In the genomic region with DNA sequence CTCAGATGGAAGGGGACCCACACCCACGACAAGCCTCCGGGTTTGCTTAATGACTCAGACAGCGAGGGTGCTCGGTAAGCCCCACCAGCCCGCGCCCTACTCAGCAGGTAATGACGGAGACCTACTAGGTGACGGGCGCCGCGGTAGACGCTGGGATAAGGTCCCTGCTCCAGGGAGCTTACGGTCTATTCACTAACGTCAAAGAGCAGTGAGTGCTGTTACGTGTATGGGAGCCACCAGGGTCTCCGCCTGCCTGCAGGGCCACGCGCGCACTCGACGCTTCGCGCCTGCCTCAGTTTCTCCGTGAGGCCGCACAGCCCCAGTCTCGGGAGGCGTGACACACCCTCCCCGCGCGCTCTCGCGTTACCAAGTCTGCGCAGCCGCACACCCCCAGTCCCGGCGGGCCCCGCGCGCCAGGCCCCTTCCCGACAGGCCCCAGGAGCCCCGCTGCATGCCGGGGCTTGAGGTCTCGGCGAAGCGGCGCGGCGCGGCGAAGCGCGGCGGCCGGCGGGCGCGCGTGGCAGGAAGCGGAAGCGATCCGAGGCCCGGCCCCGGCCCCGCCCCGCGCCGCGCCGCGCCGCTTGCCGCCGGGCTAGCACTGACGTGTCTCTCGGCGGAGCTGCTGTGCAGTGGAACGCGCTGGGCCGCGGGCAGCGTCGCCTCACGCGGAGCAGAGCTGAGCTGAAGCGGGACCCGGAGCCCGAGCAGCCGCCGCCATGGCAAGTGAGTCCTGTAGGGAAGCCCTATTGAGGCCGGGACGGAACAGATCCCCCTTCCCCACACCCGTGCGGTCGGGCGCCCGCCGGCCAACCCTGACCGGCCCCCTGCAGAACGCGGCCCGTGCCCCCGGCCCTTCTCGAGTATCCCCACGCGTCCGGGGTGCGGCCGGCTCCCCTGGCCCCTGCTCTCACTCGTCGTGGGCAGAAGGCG, we compare ENCODE assay signal across 1 cellular context.
TF ChIP-seq lines count a peak whose summit lies in the region.

A gene (plus strand): TSS at position 601 of the 930 bp plus-strand sequence. CDS start 116 bp downstream, at position 717.

TF ChIP-seq in GM23338, 12 proteins besides CTCF, POLR2A, EP300 and RAD21:
- TF ChIP-seq, protein P1, sequence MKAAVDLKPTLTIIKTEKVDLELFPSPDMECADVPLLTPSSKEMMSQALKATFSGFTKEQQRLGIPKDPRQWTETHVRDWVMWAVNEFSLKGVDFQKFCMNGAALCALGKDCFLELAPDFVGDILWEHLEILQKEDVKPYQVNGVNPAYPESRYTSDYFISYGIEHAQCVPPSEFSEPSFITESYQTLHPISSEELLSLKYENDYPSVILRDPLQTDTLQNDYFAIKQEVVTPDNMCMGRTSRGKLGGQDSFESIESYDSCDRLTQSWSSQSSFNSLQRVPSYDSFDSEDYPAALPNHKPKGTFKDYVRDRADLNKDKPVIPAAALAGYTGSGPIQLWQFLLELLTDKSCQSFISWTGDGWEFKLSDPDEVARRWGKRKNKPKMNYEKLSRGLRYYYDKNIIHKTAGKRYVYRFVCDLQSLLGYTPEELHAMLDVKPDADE (IDR thresholded peaks at IDR 0.05): peak; percentile 78; the same call in 1 of the 2 replicates
- no peak for TF ChIP-seq STAT1 (IDR thresholded peaks at IDR 0.05; ENCODE audit: unreplicated experiment)
- no peak for TF ChIP-seq NANOG (IDR thresholded peaks at IDR 0.05; ENCODE audit: borderline replicate concordance)
- TF ChIP-seq ZNF331 (CRISPR knock-in tag; IDR thresholded peaks at IDR 0.05; ENCODE audit: low read depth): no peak
- no peak for TF ChIP-seq EZH2 (IDR thresholded peaks at IDR 0.05; ENCODE audit: low read depth, unreplicated experiment)
- TF ChIP-seq, protein P2, sequence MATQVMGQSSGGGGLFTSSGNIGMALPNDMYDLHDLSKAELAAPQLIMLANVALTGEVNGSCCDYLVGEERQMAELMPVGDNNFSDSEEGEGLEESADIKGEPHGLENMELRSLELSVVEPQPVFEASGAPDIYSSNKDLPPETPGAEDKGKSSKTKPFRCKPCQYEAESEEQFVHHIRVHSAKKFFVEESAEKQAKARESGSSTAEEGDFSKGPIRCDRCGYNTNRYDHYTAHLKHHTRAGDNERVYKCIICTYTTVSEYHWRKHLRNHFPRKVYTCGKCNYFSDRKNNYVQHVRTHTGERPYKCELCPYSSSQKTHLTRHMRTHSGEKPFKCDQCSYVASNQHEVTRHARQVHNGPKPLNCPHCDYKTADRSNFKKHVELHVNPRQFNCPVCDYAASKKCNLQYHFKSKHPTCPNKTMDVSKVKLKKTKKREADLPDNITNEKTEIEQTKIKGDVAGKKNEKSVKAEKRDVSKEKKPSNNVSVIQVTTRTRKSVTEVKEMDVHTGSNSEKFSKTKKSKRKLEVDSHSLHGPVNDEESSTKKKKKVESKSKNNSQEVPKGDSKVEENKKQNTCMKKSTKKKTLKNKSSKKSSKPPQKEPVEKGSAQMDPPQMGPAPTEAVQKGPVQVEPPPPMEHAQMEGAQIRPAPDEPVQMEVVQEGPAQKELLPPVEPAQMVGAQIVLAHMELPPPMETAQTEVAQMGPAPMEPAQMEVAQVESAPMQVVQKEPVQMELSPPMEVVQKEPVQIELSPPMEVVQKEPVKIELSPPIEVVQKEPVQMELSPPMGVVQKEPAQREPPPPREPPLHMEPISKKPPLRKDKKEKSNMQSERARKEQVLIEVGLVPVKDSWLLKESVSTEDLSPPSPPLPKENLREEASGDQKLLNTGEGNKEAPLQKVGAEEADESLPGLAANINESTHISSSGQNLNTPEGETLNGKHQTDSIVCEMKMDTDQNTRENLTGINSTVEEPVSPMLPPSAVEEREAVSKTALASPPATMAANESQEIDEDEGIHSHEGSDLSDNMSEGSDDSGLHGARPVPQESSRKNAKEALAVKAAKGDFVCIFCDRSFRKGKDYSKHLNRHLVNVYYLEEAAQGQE (IDR thresholded peaks at IDR 0.05; ENCODE audit: unreplicated experiment): no peak
- peak; percentile 33 for TF ChIP-seq CREB1 (CRISPR knock-in tag; IDR thresholded peaks at IDR 0.05; ENCODE audit: low read depth)
- TF ChIP-seq, protein P3, sequence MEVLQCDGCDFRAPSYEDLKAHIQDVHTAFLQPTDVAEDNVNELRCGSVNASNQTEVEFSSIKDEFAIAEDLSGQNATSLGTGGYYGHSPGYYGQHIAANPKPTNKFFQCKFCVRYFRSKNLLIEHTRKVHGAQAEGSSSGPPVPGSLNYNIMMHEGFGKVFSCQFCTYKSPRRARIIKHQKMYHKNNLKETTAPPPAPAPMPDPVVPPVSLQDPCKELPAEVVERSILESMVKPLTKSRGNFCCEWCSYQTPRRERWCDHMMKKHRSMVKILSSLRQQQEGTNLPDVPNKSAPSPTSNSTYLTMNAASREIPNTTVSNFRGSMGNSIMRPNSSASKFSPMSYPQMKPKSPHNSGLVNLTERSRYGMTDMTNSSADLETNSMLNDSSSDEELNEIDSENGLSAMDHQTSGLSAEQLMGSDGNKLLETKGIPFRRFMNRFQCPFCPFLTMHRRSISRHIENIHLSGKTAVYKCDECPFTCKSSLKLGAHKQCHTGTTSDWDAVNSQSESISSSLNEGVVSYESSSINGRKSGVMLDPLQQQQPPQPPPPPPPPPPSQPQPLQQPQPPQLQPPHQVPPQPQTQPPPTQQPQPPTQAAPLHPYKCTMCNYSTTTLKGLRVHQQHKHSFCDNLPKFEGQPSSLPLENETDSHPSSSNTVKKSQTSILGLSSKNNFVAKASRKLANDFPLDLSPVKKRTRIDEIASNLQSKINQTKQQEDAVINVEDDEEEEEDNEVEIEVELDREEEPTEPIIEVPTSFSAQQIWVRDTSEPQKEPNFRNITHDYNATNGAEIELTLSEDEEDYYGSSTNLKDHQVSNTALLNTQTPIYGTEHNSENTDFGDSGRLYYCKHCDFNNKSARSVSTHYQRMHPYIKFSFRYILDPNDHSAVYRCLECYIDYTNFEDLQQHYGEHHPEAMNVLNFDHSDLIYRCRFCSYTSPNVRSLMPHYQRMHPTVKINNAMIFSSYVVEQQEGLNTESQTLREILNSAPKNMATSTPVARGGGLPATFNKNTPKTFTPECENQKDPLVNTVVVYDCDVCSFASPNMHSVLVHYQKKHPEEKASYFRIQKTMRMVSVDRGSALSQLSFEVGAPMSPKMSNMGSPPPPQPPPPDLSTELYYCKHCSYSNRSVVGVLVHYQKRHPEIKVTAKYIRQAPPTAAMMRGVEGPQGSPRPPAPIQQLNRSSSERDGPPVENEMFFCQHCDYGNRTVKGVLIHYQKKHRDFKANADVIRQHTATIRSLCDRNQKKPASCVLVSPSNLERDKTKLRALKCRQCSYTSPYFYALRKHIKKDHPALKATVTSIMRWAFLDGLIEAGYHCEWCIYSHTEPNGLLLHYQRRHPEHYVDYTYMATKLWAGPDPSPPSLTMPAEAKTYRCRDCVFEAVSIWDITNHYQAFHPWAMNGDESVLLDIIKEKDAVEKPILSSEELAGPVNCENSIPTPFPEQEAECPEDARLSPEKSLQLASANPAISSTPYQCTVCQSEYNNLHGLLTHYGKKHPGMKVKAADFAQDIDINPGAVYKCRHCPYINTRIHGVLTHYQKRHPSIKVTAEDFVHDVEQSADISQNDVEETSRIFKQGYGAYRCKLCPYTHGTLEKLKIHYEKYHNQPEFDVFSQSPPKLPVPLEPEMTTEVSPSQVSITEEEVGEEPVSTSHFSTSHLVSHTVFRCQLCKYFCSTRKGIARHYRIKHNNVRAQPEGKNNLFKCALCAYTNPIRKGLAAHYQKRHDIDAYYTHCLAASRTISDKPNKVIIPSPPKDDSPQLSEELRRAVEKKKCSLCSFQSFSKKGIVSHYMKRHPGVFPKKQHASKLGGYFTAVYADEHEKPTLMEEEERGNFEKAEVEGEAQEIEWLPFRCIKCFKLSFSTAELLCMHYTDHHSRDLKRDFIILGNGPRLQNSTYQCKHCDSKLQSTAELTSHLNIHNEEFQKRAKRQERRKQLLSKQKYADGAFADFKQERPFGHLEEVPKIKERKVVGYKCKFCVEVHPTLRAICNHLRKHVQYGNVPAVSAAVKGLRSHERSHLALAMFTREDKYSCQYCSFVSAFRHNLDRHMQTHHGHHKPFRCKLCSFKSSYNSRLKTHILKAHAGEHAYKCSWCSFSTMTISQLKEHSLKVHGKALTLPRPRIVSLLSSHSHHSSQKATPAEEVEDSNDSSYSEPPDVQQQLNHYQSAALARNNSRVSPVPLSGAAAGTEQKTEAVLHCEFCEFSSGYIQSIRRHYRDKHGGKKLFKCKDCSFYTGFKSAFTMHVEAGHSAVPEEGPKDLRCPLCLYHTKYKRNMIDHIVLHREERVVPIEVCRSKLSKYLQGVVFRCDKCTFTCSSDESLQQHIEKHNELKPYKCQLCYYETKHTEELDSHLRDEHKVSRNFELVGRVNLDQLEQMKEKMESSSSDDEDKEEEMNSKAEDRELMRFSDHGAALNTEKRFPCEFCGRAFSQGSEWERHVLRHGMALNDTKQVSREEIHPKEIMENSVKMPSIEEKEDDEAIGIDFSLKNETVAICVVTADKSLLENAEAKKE (CRISPR knock-in tag; IDR thresholded peaks at IDR 0.05): no peak
- TF ChIP-seq EZH2phosphoT487 (IDR thresholded peaks at IDR 0.05; ENCODE audit: unreplicated experiment): no peak
- no peak for TF ChIP-seq ZNF114 (CRISPR knock-in tag; IDR thresholded peaks at IDR 0.05)
- no peak for TF ChIP-seq JUNB (IDR thresholded peaks at IDR 0.05; ENCODE audit: unreplicated experiment)
- TF ChIP-seq POLR2AphosphoS5 (IDR thresholded peaks at IDR 0.05; ENCODE audit: low read depth): peak; percentile 78
